Comparison of ENCODE assay signal across 8 cellular contexts in the genomic region with DNA sequence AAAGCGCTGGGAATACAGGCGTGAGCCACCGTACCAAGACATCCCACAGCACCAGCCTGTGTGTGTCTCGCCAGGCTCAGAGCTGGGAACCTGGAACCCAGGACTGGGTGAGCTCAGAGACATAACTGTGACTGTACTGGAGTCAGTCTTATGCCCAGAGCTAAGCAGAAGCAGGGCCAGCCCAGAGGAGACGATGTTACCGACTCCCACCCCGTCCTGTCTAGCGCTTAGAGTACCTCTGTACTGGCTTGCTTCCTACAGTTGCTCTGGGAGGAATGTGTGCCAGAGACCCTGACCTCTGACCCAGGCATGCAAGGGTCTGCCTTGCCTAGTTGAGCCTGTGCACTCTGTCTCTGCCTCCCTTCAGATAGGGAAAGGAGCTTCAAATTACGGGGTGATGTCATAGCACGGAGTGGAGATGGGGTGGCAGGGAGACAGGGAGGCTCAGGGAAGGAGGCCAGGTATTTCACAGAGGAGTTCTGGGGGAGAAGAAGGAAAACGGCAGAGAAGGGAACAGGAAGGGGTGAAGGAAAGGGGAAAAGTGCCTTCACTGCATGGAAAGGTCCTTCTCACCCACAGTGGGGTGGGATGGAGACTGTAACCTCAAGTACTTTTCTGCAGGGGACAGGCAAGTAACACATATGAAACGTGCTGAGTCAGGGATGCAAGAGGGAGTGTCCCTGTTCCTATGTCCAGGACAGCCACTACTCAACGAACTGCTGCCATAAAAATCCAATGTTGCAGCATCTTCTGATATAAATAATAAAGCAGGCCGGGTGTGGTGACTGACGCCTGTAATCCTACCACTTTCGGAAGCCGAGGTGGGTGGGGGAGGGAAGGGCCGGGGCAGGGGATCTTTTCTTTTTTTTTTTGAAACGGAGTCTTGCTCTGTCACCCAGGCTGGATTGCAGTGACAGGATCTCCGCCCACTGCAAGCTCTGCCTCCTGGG.
DNase-seq lines count a peak whose midpoint lies in the region; ATAC-seq and TF ChIP-seq lines count a peak whose summit lies in the region.

No MANE protein-coding gene starts in this region.

- H3F3A ChIP-seq in Loucy (ENCODE audit: low read depth): peaks cover 6% of the 10 kb centered on the region

- H3K27me3 ChIP-seq in Loucy (ENCODE audit: insufficient read depth, low read length, poor library complexity, severe bottlenecking) (no peaks in the 10 kb centered on the region), adipocyte (replicated peaks; ENCODE audit: control insufficient read depth, insufficient read depth, low read length) (no peaks in the 10 kb centered on the region)

- no peak overlapping the region for H2AFZ ChIP-seq in Loucy (ENCODE audit: low read length)

- ATAC-seq in GM18868 (IDR thresholded peaks at IDR 0.05; ENCODE audit: unreplicated experiment): no peak
- ATAC-seq in GM21723 (IDR thresholded peaks at IDR 0.05; ENCODE audit: unreplicated experiment): no peak

- H3K9me2 ChIP-seq in Loucy (replicated peaks; ENCODE audit: low read depth, low read length): no peaks in the 10 kb centered on the region

- DNase-seq in adipocyte (ENCODE audit: low read depth) (peak; percentile 44), iris pigment epithelial cell (ENCODE audit: low read depth) (peak; percentile 63), substantia nigra (lab: John Stamatoyannopoulos, UW) (no peak), LoVo (ENCODE audit: low spot score) (no peak), HK-2 (ENCODE audit: unreplicated experiment) (no peak)

- H3K36me3 ChIP-seq in Loucy (ENCODE audit: insufficient read depth, low read length): no peaks in the 10 kb centered on the region
- H3K36me3 ChIP-seq in adipocyte (ENCODE audit: control insufficient read depth, insufficient read depth, low read length, severe bottlenecking): no peaks in the 10 kb centered on the region

- H3K4me3 ChIP-seq in Loucy (ENCODE audit: low read length, poor library complexity, severe bottlenecking) (no peak overlapping the region), adipocyte (ENCODE audit: low read length) (peak overlapping the region; percentile 63)

- H3K4me2 ChIP-seq in Loucy (ENCODE audit: low read depth, low read length, poor library complexity, severe bottlenecking): no peak overlapping the region

- peaks cover 31% of the 10 kb centered on the region for H3K79me2 ChIP-seq in Loucy (ENCODE audit: insufficient read depth, low read length)

- H3K27ac ChIP-seq in substantia nigra (ENCODE audit: low read depth, low read length, poor library complexity, severe bottlenecking): peak overlapping the region; percentile 30

- no peak for TF ChIP-seq CTCF in Loucy (conservative IDR thresholded peaks at IDR 0.05; ENCODE audit: low read length)

- H3K9ac ChIP-seq in Loucy (ENCODE audit: low read depth, low read length, poor library complexity, severe bottlenecking) (peak overlapping the region; percentile 29), adipocyte (ENCODE audit: low read length) (peak overlapping the region; percentile 77)

- H3K4me1 ChIP-seq in Loucy (ENCODE audit: insufficient read depth, low read length, poor library complexity, severe bottlenecking): peaks cover 36% of the 10 kb centered on the region
- H3K4me1 ChIP-seq in adipocyte (ENCODE audit: control insufficient read depth, insufficient read depth, low read length): peaks cover 62% of the 10 kb centered on the region

- H3K9me3 ChIP-seq in Loucy (ENCODE audit: insufficient read depth, low read depth, low read length) (no peaks in the 10 kb centered on the region), adipocyte (ENCODE audit: control insufficient read depth, low read length) (no peaks in the 10 kb centered on the region)

- H4K20me1 ChIP-seq in Loucy (ENCODE audit: insufficient read depth, low read length, poor library complexity, severe bottlenecking): peaks cover 29% of the 10 kb centered on the region

Comparison
In these comparisons a context has a peak if more than half of its experiments do, and no peak if none do; other contexts are left out.
1. DNase-seq: peak in adipocyte (single experiment) and iris pigment epithelial cell (single experiment); none in substantia nigra (0 of 49), LoVo (single experiment) and HK-2 (single experiment).